16 cellular contexts compared by ENCODE assay signal in genomic region chr13:97246596-97246995, GRCh38. TPM values are rescaled to one million over a fixed set of nuclear protein-coding genes. Genes with fewer than 3 reads are reported as not detected.
DNase-seq lines count a peak whose midpoint lies in the region; ATAC-seq, FAIRE-seq and TF ChIP-seq lines count a peak whose summit lies in the region.
"Had no signal": no experiment of that assay in that cellular context is flagged by ENCODE, and none has a peak within 500 bp of the region (broad histone marks: within the 10 kb centered on the region; RNA-seq: fewer than 3 reads in every experiment).

No MANE protein-coding gene starts in this region.

- H3K9ac ChIP-seq in kidney (ENCODE audit: low read length in 2 of 2) (no peak overlapping the region), skeletal muscle tissue (ENCODE audit: low read depth in 1 of 3, low read length in 3 of 3) (peak overlapping the region in 2 of 3 donors; percentile 4 to 7)
- H3K9ac ChIP-seq: SK-N-SH had no signal

- no peak for TF ChIP-seq POLR2A in breast epithelium (IDR thresholded peaks at IDR 0.05)

- DNase-seq in AG10803 (ENCODE audit: low read depth) (no peak), breast epithelium (ENCODE audit: low spot score in 2 of 2) (no peak), kidney (no peak), NCI-H1048 (lab: John Stamatoyannopoulos, UW) (no peak), NCI-H345 (lab: John Stamatoyannopoulos, UW) (no peak), middle frontal gyrus (ENCODE audit: extremely low spot score, low spot score) (no peak)
- DNase-seq: activated naive CD4-positive, alpha-beta T cell treated with anti-CD3 and anti-CD28 coated beads, Interleukin-2, amount 50 U/mL, for 16 hours; foreskin melanocyte; H7; naive B cell; NK-92 treated with Interleukin-12 subunit alpha and Interleukin-12 subunit beta, amount 100 ng/mL, for 24 hours; right lobe of liver; SK-N-SH; WERI-Rb-1 had no signal

- intact Hi-C loops in breast epithelium (cut with DNase I; ENCODE audit: low total_unique reads), result no loop called here
- intact Hi-C loops in kidney (cut with DNase I), result no loop called here

- H3K27me3 ChIP-seq in breast epithelium (no peaks in the 10 kb centered on the region), skeletal muscle tissue (ENCODE audit: control insufficient read depth in 3 of 3, insufficient read depth in 3 of 3, low read length in 3 of 3) (no peaks in the 10 kb centered on the region)
- H3K27me3 ChIP-seq: right lobe of liver had no signal

- peaks cover 5 to 20% of the 10 kb centered on the region in 2 donors for H3K4me1 ChIP-seq in breast epithelium
- peaks cover 18 to 34% of the 10 kb centered on the region in 2 donors for H3K4me1 ChIP-seq in kidney (ENCODE audit: control insufficient read depth in 1 of 2, insufficient read depth in 1 of 2, low read depth in 1 of 2, low read length in 2 of 2)
- H3K4me1 ChIP-seq in skeletal muscle tissue (ENCODE audit: control insufficient read depth in 3 of 3, insufficient read depth in 3 of 3, low read length in 3 of 3), result peaks cover 44 to 69% (median 69%) of the 10 kb centered on the region in 3 donors

- H3K9me3 ChIP-seq in breast epithelium (no peaks in the 10 kb centered on the region), kidney (ENCODE audit: control insufficient read depth in 1 of 2, low read length in 2 of 2) (no peaks in the 10 kb centered on the region), skeletal muscle tissue (ENCODE audit: control insufficient read depth in 3 of 3, low read length in 3 of 3) (no peaks in the 10 kb centered on the region)
- H3K9me3 ChIP-seq: right lobe of liver, SK-N-SH had no signal

- no peak for TF ChIP-seq CTCF in AG10803 (conservative IDR thresholded peaks at IDR 0.05; ENCODE audit: low read length)
- no peak for TF ChIP-seq CTCF in breast epithelium (IDR thresholded peaks at IDR 0.05)
- no peak for TF ChIP-seq CTCF in kidney (IDR thresholded peaks at IDR 0.05; ENCODE audit: borderline replicate concordance, extremely low read depth, insufficient read depth)

- no peak for ATAC-seq in HG03175 (IDR thresholded peaks at IDR 0.05; ENCODE audit: unreplicated experiment)
- ATAC-seq: right lobe of liver had no signal

- H3K36me3 ChIP-seq in breast epithelium, result no peaks in the 10 kb centered on the region
- H3K36me3 ChIP-seq in kidney (ENCODE audit: control insufficient read depth in 1 of 2, insufficient read depth in 2 of 2, low read length in 2 of 2), result no peaks in the 10 kb centered on the region
- no peaks in the 10 kb centered on the region for H3K36me3 ChIP-seq in skeletal muscle tissue (ENCODE audit: control insufficient read depth in 3 of 3, insufficient read depth in 3 of 3, low read length in 3 of 3)
- H3K36me3 ChIP-seq: right lobe of liver, WERI-Rb-1 had no signal

- FAIRE-seq in kidney (lab: Jason Lieb, UNC), result no peak

- H3K4me3 ChIP-seq in AG10803 (ENCODE audit: low read length) (peak overlapping the region; percentile 51), breast epithelium (peak overlapping the region in 2 of 3 donors; percentile 12 to 49), kidney (ENCODE audit: low read length in 2 of 2) (peak overlapping the region in 1 of 2 donors; percentile 30), skeletal muscle tissue (ENCODE audit: low read length in 3 of 3) (no peak overlapping the region)
- H3K4me3 ChIP-seq: right lobe of liver had no signal

- H3K27ac ChIP-seq in breast epithelium (peak overlapping the region; percentile 74 to 79), kidney (ENCODE audit: low read depth in 2 of 2, low read length in 2 of 2) (peak overlapping the region; percentile 9 to 20), skeletal muscle tissue (ENCODE audit: low read depth, low read length) (peak overlapping the region; percentile 19)
- H3K27ac ChIP-seq: WERI-Rb-1 had no signal

RNA-seq across cellular contexts. Expression of gene MBNL2, which starts 24.5 kb away (rescaled TPM):
- 100 to 1,000 TPM in 2 of 3 donors, 10 to 100 TPM in 1; 68.5 to 131 (median 120) TPM for total RNA-seq in breast epithelium
- total RNA-seq in kidney, result 70.5 TPM
- polyA plus RNA-seq in kidney (ENCODE audit: insufficient read depth, low read depth, low replicate concordance), result 18.8 TPM
- total RNA-seq in skeletal muscle tissue, result 30.3 TPM

Comparison
In these comparisons a context has a peak if more than half of its experiments do, and no peak if none do; other contexts are left out.
1. H3K4me3 ChIP-seq: peak in AG10803 (single experiment) and breast epithelium (2 of 3); none in skeletal muscle tissue (0 of 3).
2. H3K27ac ChIP-seq: peak in every context shown above with its lines; median percentile 76 in breast epithelium; 19 in skeletal muscle tissue; 14 in kidney.
3. H3K9ac ChIP-seq: peak in skeletal muscle tissue (2 of 3); none in kidney (0 of 2).